ENCODE assay signal across 1 cellular context in genomic region chr5:113759505-113760145, GRCh38.
TF ChIP-seq lines count a peak whose summit lies in the region.

No MANE protein-coding gene starts in this region.

TF ChIP-seq in GM12878, 131 proteins besides CTCF, POLR2A, EP300 and RAD21 (continued from another document):
- TF ChIP-seq REST (IDR thresholded peaks at IDR 0.05; ENCODE audit: low read depth, low read length), result no peak
- no peak for TF ChIP-seq NRF1 (conservative IDR thresholded peaks at IDR 0.05; ENCODE audit: low read depth, low read length)
- no peak for TF ChIP-seq IRF3 (IDR thresholded peaks at IDR 0.05)
- no peak for TF ChIP-seq NR2F1 (conservative IDR thresholded peaks at IDR 0.05)
- TF ChIP-seq BCLAF1 (IDR thresholded peaks at IDR 0.05), result no peak
- no peak for TF ChIP-seq ETV6 (conservative IDR thresholded peaks at IDR 0.05 in 1 of 2, IDR thresholded peaks at IDR 0.05 in 1 of 2; ENCODE audit: borderline replicate concordance in 1 of 2, low read depth in 1 of 2)
- no peak for TF ChIP-seq HSF1 (IDR thresholded peaks at IDR 0.05; ENCODE audit: low read depth, low read length)
- no peak for TF ChIP-seq NFIC (IDR thresholded peaks at IDR 0.05; ENCODE audit: low read depth, low read length)
- no peak for TF ChIP-seq PML (IDR thresholded peaks at IDR 0.05; ENCODE audit: low read length)
- no peak for TF ChIP-seq NR2C1 (IDR thresholded peaks at IDR 0.05)
- TF ChIP-seq RELB (IDR thresholded peaks at IDR 0.05; ENCODE audit: low read depth), result no peak
TF ChIP-seq in GM12878: peak in this region for 0.
